ENCODE assay signal across 9 cellular contexts in genomic region chr12:76586764-76587395, GRCh38. TPM values are rescaled to one million over a fixed set of nuclear protein-coding genes. Genes with fewer than 3 reads are reported as not detected.
DNase-seq lines count a peak whose midpoint lies in the region; ATAC-seq and TF ChIP-seq lines count a peak whose summit lies in the region.
"Had no signal": no experiment of that assay in that cellular context is flagged by ENCODE, and none has a peak within 500 bp of the region (broad histone marks: within the 10 kb centered on the region; RNA-seq: fewer than 3 reads in every experiment).

No MANE protein-coding gene starts in this region.

- WGBS in transverse colon (ENCODE audit: low coverage in 1 of 2), 2 donors: 68 to 71% methylated on average over 2 to 3 of the region's 3 CpGs

- TF ChIP-seq POLR2A in transverse colon (IDR thresholded peaks at IDR 0.05): no peak

- no peak overlapping the region for H3K27ac ChIP-seq in lower lobe of right lung
- H3K27ac ChIP-seq in transverse colon: no peak overlapping the region

- TF ChIP-seq CTCF in GM10248 (IDR thresholded peaks at IDR 0.05; ENCODE audit: control extremely low read depth, extremely low read depth, low read depth, missing control alignments) (peak; percentile 68), cardiac fibroblast (IDR thresholded peaks at IDR 0.05; ENCODE audit: low read depth, low read length) (peak; percentile 74), lower lobe of right lung (IDR thresholded peaks at IDR 0.05) (peak; percentile 74), transverse colon (IDR thresholded peaks at IDR 0.05) (peak; percentile 45 to 63 (median 56))

- ATAC-seq in HG03378 (IDR thresholded peaks at IDR 0.05; ENCODE audit: unreplicated experiment) (peak; percentile 71), lower lobe of right lung (peak; percentile 53 to 62), HG03460 (IDR thresholded peaks at IDR 0.05; ENCODE audit: unreplicated experiment) (no peak)

- intact Hi-C loops in lower lobe of right lung (cut with DNase I) (no loop called here), transverse colon (cut with DNase I; ENCODE audit: low total_unique reads) (no loop called here)

- H3K4me3 ChIP-seq in cardiac fibroblast (replicated peaks in 1 of 2; ENCODE audit: low read depth in 2 of 2, low read length in 2 of 2) (no peak overlapping the region), lower lobe of right lung (no peak overlapping the region), transverse colon (no peak overlapping the region)
- H3K4me3 ChIP-seq: skin epidermis had no signal

- CTCF ChIA-PET in GM10248 (lab: Yijun Ruan, JAX): interaction anchor here (0.8 to 3.1 kb wide), 18 partner anchors 13 to 1896 kb away, joined by 3 to 15 read pairs (median 4); partner anchors contain the start of gene BBS10

- H3K36me3 ChIP-seq in lower lobe of right lung: no peaks in the 10 kb centered on the region
- H3K36me3 ChIP-seq in transverse colon: no peaks in the 10 kb centered on the region

- POLR2A ChIA-PET in GM10248 (lab: Yijun Ruan, JAX): no interaction called here

- no peak for TF ChIP-seq EP300 in transverse colon (IDR thresholded peaks at IDR 0.05; ENCODE audit: low read depth)

- H3K27me3 ChIP-seq in lower lobe of right lung (ENCODE audit: low read depth): no peaks in the 10 kb centered on the region
- H3K27me3 ChIP-seq in transverse colon: no peaks in the 10 kb centered on the region

- in situ Hi-C loops in transverse colon (cut with MboI; ENCODE audit: low pct_ligation_motif_present in 1 of 4, low pct_unique_long_range_greater_than_20kb in 1 of 4, low sequenced_read_pairs in 3 of 4): no loop called here

- H3K9me3 ChIP-seq in lower lobe of right lung (no peaks in the 10 kb centered on the region), transverse colon (no peaks in the 10 kb centered on the region)

- DNase-seq in AG08395 (ENCODE audit: low spot score) (peak; percentile 35), GM10248 (ENCODE audit: extremely low spot score) (peak; percentile 20), RKO (ENCODE audit: low spot score) (peak; percentile 73), cardiac fibroblast (ENCODE audit: low read depth in 2 of 2) (peak; percentile 74 to 76), lower lobe of right lung (no peak), transverse colon (peak; percentile 13)

- H3K4me1 ChIP-seq in lower lobe of right lung (peaks cover 5% of the 10 kb centered on the region), transverse colon (no peaks in the 10 kb centered on the region)

RNA-seq across cellular contexts. Expression of gene OSBPL8, which starts 27.3 kb away (rescaled TPM):
- 82.7 TPM for total RNA-seq in lower lobe of right lung
- total RNA-seq in transverse colon: 100 to 1,000 TPM in 1 of 4 donors, 10 to 100 TPM in 3; 15.5 to 241 (median 29.4) TPM
